8 cellular contexts compared by ENCODE assay signal in genomic region chr12:89709157-89709993, GRCh38. TPM values are rescaled to one million over a fixed set of nuclear protein-coding genes. Genes with fewer than 3 reads are reported as not detected.
DNase-seq lines count a peak whose midpoint lies in the region; ATAC-seq, FAIRE-seq and TF ChIP-seq lines count a peak whose summit lies in the region.

No MANE protein-coding gene starts in this region.

- POLR2A ChIA-PET in Caco-2 (lab: Charles Lee) = interaction anchor here (0.5 to 1.2 kb wide), 5 partner anchors 20 to 420 kb away, joined by 3 to 7 read pairs (median 6); no protein-coding TSS in a partner anchor
- POLR2A ChIA-PET in H1 (lab: Charles Lee; ENCODE audit: partially characterized antibody) = interaction anchor here (0.6 to 2.7 kb wide), 12 partner anchors 8 to 360 kb away, joined by 3 to 13 read pairs (median 4); partner anchors contain the start of genes DUSP6 and GALNT4

- H3K18ac ChIP-seq in H1 (ENCODE audit: extremely low read depth, low read length) (peak overlapping the region; percentile 85; the same call in 1 of the 2 replicates), mesenchymal stem cell (ENCODE audit: low read depth in 1 of 2, low read length in 2 of 2) (peak overlapping the region; percentile 91 to 100)

- intact Hi-C loops in Caco-2 (cut with micrococcal nuclease; ENCODE audit: unreplicated experiment) = loop anchor here (1.0 to 10.0 kb wide), 9 partner anchors 47 to 393 kb away; partner anchors contain the start of gene DUSP6

- H3K9ac ChIP-seq in H1 (replicated peaks in 1 of 4; ENCODE audit: extremely low read depth in 1 of 4, low read depth in 3 of 4, low read length in 3 of 4) (peak overlapping the region; percentile 81 to 94 (median 88)), mesenchymal stem cell (ENCODE audit: low read length) (peak overlapping the region; percentile 99)

- H3K56ac ChIP-seq in H1 (replicated peaks; ENCODE audit: insufficient read length, low read depth, low read length) = peak overlapping the region; percentile 78

- TF ChIP-seq EP300 in H1 (IDR thresholded peaks at IDR 0.05; ENCODE audit: borderline replicate concordance in 1 of 2, low read depth in 2 of 2, low read length in 2 of 2) = no peak; a peak in 1 of 3 replicates

- H3K4me1 Mint-ChIP-seq in Caco-2 (ENCODE audit: low read depth, unreplicated experiment) = peaks cover 18% of the 10 kb centered on the region
- H3K4me1 Mint-ChIP-seq in activated CD8-positive, alpha-beta memory T cell treated with anti-CD3 and anti-CD28 coated beads, Interleukin-2, amount 10 ng/mL, durations not matched to agents 7 days and 5 days = peaks cover 27% of the 10 kb centered on the region

- CTCF ChIA-PET in Caco-2 (lab: Charles Lee) (interaction anchor here (0.6 to 1.5 kb wide), 4 partner anchors 93 to 362 kb away, joined by 3 to 6 read pairs (median 4); no protein-coding TSS in a partner anchor), H1 (lab: Charles Lee; ENCODE audit: partially characterized antibody) (interaction anchor here (0.7 to 1.3 kb wide), 3 partner anchors 101 to 358 kb away, joined by 3 to 5 read pairs (median 4); no protein-coding TSS in a partner anchor)
- CTCF ChIA-PET in activated CD8-positive, alpha-beta memory T cell treated with anti-CD3 and anti-CD28 coated beads, Interleukin-2, amount 10 ng/mL, durations not matched to agents 7 days and 5 days (lab: Charles Lee) = interaction anchor here (0.8 to 2.5 kb wide), 11 partner anchors 10 to 385 kb away, joined by 3 to 11 read pairs (median 3); partner anchors contain the start of genes GALNT4 and POC1B

- peaks cover 15% of the 10 kb centered on the region for H3K36me3 Mint-ChIP-seq in Caco-2 (ENCODE audit: insufficient read depth, unreplicated experiment)
- peaks cover 1% of the 10 kb centered on the region for H3K36me3 Mint-ChIP-seq in activated CD8-positive, alpha-beta memory T cell treated with anti-CD3 and anti-CD28 coated beads, Interleukin-2, amount 10 ng/mL, durations not matched to agents 7 days and 5 days

- H3K23me2 ChIP-seq in H1 (ENCODE audit: low read depth, low read length) = peaks cover 14% of the 10 kb centered on the region; the same call in 1 of the 2 replicates

- H3K4ac ChIP-seq in H1 (replicated peaks; ENCODE audit: insufficient read length, low read depth, low read length) (no peak overlapping the region), mesenchymal stem cell (ENCODE audit: low read depth in 1 of 2, low read length in 2 of 2) (peak overlapping the region; percentile 94)

- no peak overlapping the region for H2AK5ac ChIP-seq in H1 (ENCODE audit: low read depth, low read length)
- no peak overlapping the region for H2AK5ac ChIP-seq in mesenchymal stem cell (ENCODE audit: low read length, severe bottlenecking)

- peak overlapping the region; percentile 95 for H4K5ac ChIP-seq in H1 (ENCODE audit: insufficient read length, low read depth, low read length)

- TF ChIP-seq POLR2A in H1 (IDR thresholded peaks at IDR 0.05; ENCODE audit: control extremely low read depth in 1 of 2, low read depth in 2 of 2, low read length in 2 of 2) = peak; percentile 67 to 90

- FAIRE-seq in HTR-8/SVneo (lab: Jason Lieb, UNC) = peak; percentile 93
- FAIRE-seq in H1 (lab: Jason Lieb, UNC) = no peak

- H3K27ac Mint-ChIP-seq in Caco-2 (ENCODE audit: unreplicated experiment) = peak overlapping the region; percentile 91
- peak overlapping the region; percentile 84 for H3K27ac Mint-ChIP-seq in activated CD8-positive, alpha-beta memory T cell treated with anti-CD3 and anti-CD28 coated beads, Interleukin-2, amount 10 ng/mL, durations not matched to agents 7 days and 5 days

- H2BK12ac ChIP-seq in H1 (ENCODE audit: low read depth, low read length) = peak overlapping the region; percentile 65; the same call in 1 of the 2 replicates
- H2BK12ac ChIP-seq in mesenchymal stem cell (ENCODE audit: low read length in 2 of 2) = peak overlapping the region; percentile 54 to 92

- BruUV-seq in Caco-2 (replicated peaks; lab: Mats Ljungman, UMichigan) = no TSS peak

- H2BK15ac ChIP-seq in H1 (ENCODE audit: low read length) (no peak overlapping the region; the same call in 1 of the 2 replicates), mesenchymal stem cell (ENCODE audit: low read depth, poor library complexity, severe bottlenecking) (peak overlapping the region; percentile 69)

- H3K27me3 ChIP-seq in Caco-2 (replicated peaks; ENCODE audit: control insufficient read depth, insufficient read depth, low read length) (no peaks in the 10 kb centered on the region), H1 (replicated peaks in 1 of 4; ENCODE audit: control insufficient read depth in 3 of 4, extremely low read depth in 1 of 4, insufficient read depth in 3 of 4, low read length in 3 of 4) (peaks cover 0 to 26% (median 13%) of the 10 kb centered on the region in 4 experiments; a peak in 5 of 7 replicates), mesenchymal stem cell (ENCODE audit: control insufficient read depth in 1 of 2, insufficient read depth in 1 of 2, low read length in 2 of 2) (no peaks in the 10 kb centered on the region)

- H3K14ac ChIP-seq in H1 (ENCODE audit: insufficient read length) (no peak overlapping the region), mesenchymal stem cell (ENCODE audit: low read length in 2 of 2) (peak overlapping the region; percentile 74 to 98)

- H2AFZ ChIP-seq in H1 (ENCODE audit: low read length) (peak overlapping the region; percentile 78; the same call in 1 of the 2 replicates), mesenchymal stem cell (ENCODE audit: low read depth, low read length) (peak overlapping the region; percentile 99)

- H3K4me1 ChIP-seq in Caco-2 (peaks cover 11% of the 10 kb centered on the region; the same call in 1 of the 2 replicates), H1 (replicated peaks in 1 of 4; ENCODE audit: control insufficient read depth in 3 of 4, insufficient read depth in 4 of 4, low read length in 3 of 4) (no peaks in the 10 kb centered on the region; a peak in 1 of 7 replicates), mesenchymal stem cell (ENCODE audit: control insufficient read depth, insufficient read depth, low read depth, low read length) (peaks cover 1% of the 10 kb centered on the region)

- 0% methylated on average over 38 of the region's 102 CpGs; no CpG with 5 or more reads in 1 of the 2 experiments for WGBS in H1 (ENCODE audit: extremely low coverage in 1 of 2, insufficient coverage in 1 of 2, insufficient read length in 1 of 2, insufficient replicate concordance in 2 of 2, low coverage in 1 of 2, low lambda C conversion rate in 2 of 2, missing lambda C conversion rate in 1 of 2), 2 experiments
- WGBS in mesenchymal stem cell = under 1% methylated on average over 55 of the region's 102 CpGs

- peaks cover 11 to 15% of the 10 kb centered on the region in 2 experiments for H4K20me1 ChIP-seq in H1 (replicated peaks in 1 of 2; ENCODE audit: control insufficient read depth in 1 of 2, insufficient read depth in 2 of 2, low read length in 2 of 2)

- H3K27me3 Mint-ChIP-seq in Caco-2 (ENCODE audit: insufficient read depth, unreplicated experiment) = no peaks in the 10 kb centered on the region
- peaks cover 3% of the 10 kb centered on the region for H3K27me3 Mint-ChIP-seq in activated CD8-positive, alpha-beta memory T cell treated with anti-CD3 and anti-CD28 coated beads, Interleukin-2, amount 10 ng/mL, durations not matched to agents 7 days and 5 days

- H2BK20ac ChIP-seq in H1 (ENCODE audit: low read length) = no peak overlapping the region

- H3K36me3 ChIP-seq in Caco-2 (ENCODE audit: control insufficient read depth, insufficient read depth, low read length) = no peaks in the 10 kb centered on the region; the same call in 1 of the 2 replicates
- H3K36me3 ChIP-seq in H1 (ENCODE audit: control insufficient read depth in 2 of 4, insufficient read depth in 4 of 4, low read length in 3 of 4) = no peaks in the 10 kb centered on the region; a peak in 1 of 8 replicates
- peaks cover 0 to 3% of the 10 kb centered on the region in 2 experiments for H3K36me3 ChIP-seq in mesenchymal stem cell (ENCODE audit: control insufficient read depth in 1 of 2, insufficient read depth in 2 of 2, low read depth in 1 of 2, low read length in 2 of 2)

- H4K91ac ChIP-seq in H1 (replicated peaks; ENCODE audit: insufficient read length, low read length) (no peak overlapping the region), mesenchymal stem cell (ENCODE audit: low read length) (peak overlapping the region; percentile 75)

- no peaks in the 10 kb centered on the region for H3K9me3 Mint-ChIP-seq in Caco-2 (ENCODE audit: unreplicated experiment)
- no peaks in the 10 kb centered on the region for H3K9me3 Mint-ChIP-seq in activated CD8-positive, alpha-beta memory T cell treated with anti-CD3 and anti-CD28 coated beads, Interleukin-2, amount 10 ng/mL, durations not matched to agents 7 days and 5 days (ENCODE audit: low read depth)

- TF ChIP-seq RAD21 in H1 (IDR thresholded peaks at IDR 0.05 in 1 of 2, conservative IDR thresholded peaks at IDR 0.05 in 1 of 2; ENCODE audit: low read depth in 2 of 2, low read length in 2 of 2) = no peak

- H3K79me2 ChIP-seq in H1 (ENCODE audit: control insufficient read depth in 1 of 2, insufficient read depth in 2 of 2, low read length in 2 of 2) = peaks cover 0 to 32% of the 10 kb centered on the region in 2 experiments; a peak in 2 of 4 replicates

- H3K23ac ChIP-seq in H1 (ENCODE audit: insufficient read length) (no peak overlapping the region), mesenchymal stem cell (ENCODE audit: low read length in 2 of 2) (peak overlapping the region; percentile 87 to 99)

- H2BK120ac ChIP-seq in H1 (replicated peaks; ENCODE audit: low read depth, low read length) = no peak overlapping the region
- H2BK120ac ChIP-seq in mesenchymal stem cell (ENCODE audit: low read depth, low read length) = peak overlapping the region; percentile 61

- H3K4me2 ChIP-seq in H1 (ENCODE audit: insufficient read depth in 1 of 2, low read depth in 2 of 2, low read length in 2 of 2) (peak overlapping the region; percentile 79 to 98), mesenchymal stem cell (ENCODE audit: low read length, poor library complexity, severe bottlenecking) (peak overlapping the region; percentile 90)

- peak overlapping the region; percentile 79 for H3K4me3 Mint-ChIP-seq in Caco-2 (ENCODE audit: unreplicated experiment)
- peak overlapping the region; percentile 83 for H3K4me3 Mint-ChIP-seq in activated CD8-positive, alpha-beta memory T cell treated with anti-CD3 and anti-CD28 coated beads, Interleukin-2, amount 10 ng/mL, durations not matched to agents 7 days and 5 days

- peak; percentile 69 for ATAC-seq in GM21381 (IDR thresholded peaks at IDR 0.05; ENCODE audit: unreplicated experiment)
- ATAC-seq in activated CD8-positive, alpha-beta memory T cell treated with anti-CD3 and anti-CD28 coated beads, Interleukin-2, amount 10 ng/mL, durations not matched to agents 7 days and 5 days = peak; percentile 80

- no peak for TF ChIP-seq CTCF in Caco-2 (IDR thresholded peaks at IDR 0.05; ENCODE audit: insufficient read depth in 1 of 2, low read depth in 1 of 2, low read length in 1 of 2, severe bottlenecking in 1 of 2, unreplicated experiment in 1 of 2)
- TF ChIP-seq CTCF in H1 (IDR thresholded peaks at IDR 0.05; ENCODE audit: control extremely low read depth in 1 of 3, insufficient read depth in 1 of 3, low read depth in 1 of 3, low read length in 3 of 3) = no peak

- DNase-seq in Caco-2 = peak; percentile 98 to 99
- peak; percentile 93 for DNase-seq in HTR-8/SVneo (ENCODE audit: insufficient read length, low spot score)
- DNase-seq in NOMO-1 treated with DMSO at 0.1 percent for 48 hours (lab: John Stamatoyannopoulos, UW; ENCODE audit: unreplicated experiment) = peak; percentile 98
- DNase-seq in activated CD8-positive, alpha-beta memory T cell treated with anti-CD3 and anti-CD28 coated beads, Interleukin-2, amount 10 ng/mL, durations not matched to agents 7 days and 5 days = peak; percentile 99
- DNase-seq in H1 (ENCODE audit: low read depth in 1 of 2, low spot score in 2 of 2) = peak; percentile 95
- DNase-seq in mesenchymal stem cell = peak; percentile 99
- DNase-seq in stimulated activated CD8-positive, alpha-beta memory T cell treated with anti-CD3 and anti-CD28 coated beads, Interleukin-12 subunit alpha, Interleukin-12 subunit beta, amount 100 ng/mL, for 24 hours (ENCODE audit: extremely low read depth) = peak; percentile 97

- H3K9me3 ChIP-seq in Caco-2 = no peaks in the 10 kb centered on the region
- peaks cover 0 to 5% of the 10 kb centered on the region in 2 experiments; a peak in 3 of 4 replicates for H3K9me3 ChIP-seq in H1 (ENCODE audit: insufficient read depth in 2 of 2, low read depth in 1 of 2, low read length in 1 of 2)
- peaks cover 2% of the 10 kb centered on the region for H3K9me3 ChIP-seq in mesenchymal stem cell (ENCODE audit: control insufficient read depth, low read length)

- H3K4me3 ChIP-seq in Caco-2 (ENCODE audit: low read depth, low read length) (peak overlapping the region; percentile 98), H1 (ENCODE audit: extremely low read depth in 1 of 4, insufficient read depth in 2 of 4, low read depth in 3 of 4, low read length in 4 of 4) (peak overlapping the region; percentile 79 to 88 (median 87)), mesenchymal stem cell (ENCODE audit: insufficient read depth in 1 of 2, low read depth in 1 of 2, low read length in 2 of 2) (peak overlapping the region; percentile 91 to 96)

- H3K27ac ChIP-seq in H1 (ENCODE audit: low read depth, low read length) (peak overlapping the region; percentile 90), mesenchymal stem cell (ENCODE audit: low read length, poor library complexity, severe bottlenecking) (peak overlapping the region; percentile 70)

- H2BK5ac ChIP-seq in H1 (ENCODE audit: low read depth, low read length) (peak overlapping the region; percentile 89; the same call in 1 of the 2 replicates), mesenchymal stem cell (ENCODE audit: low read depth, low read length, poor library complexity, severe bottlenecking) (peak overlapping the region; percentile 95)

- H3K79me1 ChIP-seq in H1 (ENCODE audit: low read depth, low read length) (no peaks in the 10 kb centered on the region; the same call in 1 of the 2 replicates), mesenchymal stem cell (replicated peaks; ENCODE audit: low read length, poor library complexity, severe bottlenecking) (peaks cover 3% of the 10 kb centered on the region)

- peak overlapping the region; percentile 98 for H4K8ac ChIP-seq in H1 (ENCODE audit: extremely low read depth, insufficient read depth, low read length)
- H4K8ac ChIP-seq in mesenchymal stem cell (ENCODE audit: low read length) = peak overlapping the region; percentile 96

RNA-seq across cellular contexts. Expression of gene ATP2B1, which starts 0.7 kb away (rescaled TPM):
- 97.7 and 107 TPM in 2 replicates for total RNA-seq in Caco-2 (2022)
- total RNA-seq in activated CD8-positive, alpha-beta memory T cell treated with anti-CD3 and anti-CD28 coated beads, Interleukin-2, amount 10 ng/mL, durations not matched to agents 7 days and 5 days = 10 to 100 TPM; 23.2 to 24.5 TPM
- 29.9 and 32.0 TPM in 2 replicates for total RNA-seq in H1 (2021; fragmentation: NEBNext Ultra II Directional; extraction: Animal tissue kit (Norgen Biotek cat#: 25700))
- 2.5 and 4.3 TPM in 2 replicates for polyA plus RNA-seq in H1 (2011; rRNA removed)
- 6.1 TPM for polyA plus RNA-seq in H1 (2011; cell fraction: cytosol; rRNA removed)
- polyA plus RNA-seq in H1 (2011; cell fraction: nucleus; rRNA removed) = 5.4 TPM
- polyA plus RNA-seq in H1 (2012, experiment 1 of 2) = 14.3 to 32.7 TPM (median 18.1 TPM) in 4 replicates
- polyA plus RNA-seq in H1 (2012, experiment 2 of 2) = 0.92 TPM
- polyA plus RNA-seq in H1 (2013, experiment 1 of 2) = 30.4 TPM
- polyA plus RNA-seq in H1 (2013, experiment 2 of 2) = 33.8 TPM
- polyA minus RNA-seq in H1 (2011; rRNA and poly(A)+ RNA removed) = 14.9 and 22.2 TPM in 2 replicates
- polyA minus RNA-seq in H1 (2011; cell fraction: cytosol; rRNA and poly(A)+ RNA removed) = 15.8 TPM
- polyA minus RNA-seq in H1 (2011; cell fraction: nucleus; rRNA and poly(A)+ RNA removed) = 42.7 TPM
- polyA plus RNA-seq in mesenchymal stem cell (2013, experiment 1 of 2) = 39.7 TPM
- polyA plus RNA-seq in mesenchymal stem cell (2013, experiment 2 of 2) = 42.6 TPM

Comparison
In these comparisons a context has a peak if more than half of its experiments do, and no peak if none do; other contexts are left out.
1. Peak in every context shown above with its lines: DNase-seq, ATAC-seq, H3K4me3 ChIP-seq and H3K27ac ChIP-seq.